ENCODE assay signal across 20 cellular contexts in genomic region chr11:110339456-110339855, GRCh38. TPM values are rescaled to one million over a fixed set of nuclear protein-coding genes. Genes with fewer than 3 reads are reported as not detected.
DNase-seq lines count a peak whose midpoint lies in the region; ATAC-seq lines count a peak whose summit lies in the region.
"Had no signal": no experiment of that assay in that cellular context is flagged by ENCODE, and none has a peak within 500 bp of the region (broad histone marks: within the 10 kb centered on the region; RNA-seq: fewer than 3 reads in every experiment).

No MANE protein-coding gene starts in this region.

- H3K4me1 Mint-ChIP-seq in activated naive CD8-positive, alpha-beta T cell treated with anti-CD3 and anti-CD28 coated beads, Interleukin-2, amount 10 ng/mL, durations not matched to agents 7 days and 5 days: peaks cover 10% of the 10 kb centered on the region
- peaks cover 13% of the 10 kb centered on the region for H3K4me1 Mint-ChIP-seq in activated naive CD8-positive, alpha-beta T cell treated with anti-CD3 and anti-CD28 coated beads for 36 hours
- H3K4me1 Mint-ChIP-seq in activated T-helper 17 cell treated with anti-CD3 and anti-CD28 coated beads, Interleukin-2, amount 50 U/mL, for 72 hours: peaks cover 29% of the 10 kb centered on the region
- peaks cover 56% of the 10 kb centered on the region for H3K4me1 Mint-ChIP-seq in stimulated activated naive CD8-positive, alpha-beta T cell treated with anti-CD3 and anti-CD28 coated beads, Interleukin-15, amount 100 ng/mL, for 72 hours

- ATAC-seq in activated naive CD8-positive, alpha-beta T cell treated with anti-CD3 and anti-CD28 coated beads, Interleukin-2, amount 10 ng/mL, durations not matched to agents 7 days and 5 days (ENCODE audit: low read depth): peak; percentile 33
- ATAC-seq in HG02798 (IDR thresholded peaks at IDR 0.05; ENCODE audit: poor library complexity, unreplicated experiment) (peak; percentile 58), GM18867 (IDR thresholded peaks at IDR 0.05; ENCODE audit: unreplicated experiment) (no peak)
- peak; percentile 20 for ATAC-seq in activated T-helper 17 cell treated with anti-CD3 and anti-CD28 coated beads, Interleukin-2, amount 50 U/mL, for 72 hours (replicated peaks)
- ATAC-seq in stimulated activated naive CD8-positive, alpha-beta T cell treated with anti-CD3 and anti-CD28 coated beads, Interleukin-15, amount 100 ng/mL, for 72 hours: peak; percentile 56
- ATAC-seq: effector memory CD8-positive, alpha-beta T cell had no signal

- H3K27ac Mint-ChIP-seq in activated naive CD8-positive, alpha-beta T cell treated with anti-CD3 and anti-CD28 coated beads, Interleukin-2, amount 10 ng/mL, durations not matched to agents 7 days and 5 days: no peak overlapping the region
- no peak overlapping the region for H3K27ac Mint-ChIP-seq in activated naive CD8-positive, alpha-beta T cell treated with anti-CD3 and anti-CD28 coated beads for 36 hours
- H3K27ac Mint-ChIP-seq in activated T-helper 17 cell treated with anti-CD3 and anti-CD28 coated beads, Interleukin-2, amount 50 U/mL, for 72 hours: peak overlapping the region; percentile 98
- peak overlapping the region; percentile 8 to 77 for H3K27ac Mint-ChIP-seq in stimulated activated naive CD8-positive, alpha-beta T cell treated with anti-CD3 and anti-CD28 coated beads, Interleukin-15, amount 100 ng/mL, for 72 hours
- H3K27ac Mint-ChIP-seq: activated B cell treated with CpG ODN at 0.5 μM for 24 hours had no signal

- peaks cover 9% of the 10 kb centered on the region for H3K9me3 Mint-ChIP-seq in activated naive CD8-positive, alpha-beta T cell treated with anti-CD3 and anti-CD28 coated beads, Interleukin-2, amount 10 ng/mL, durations not matched to agents 7 days and 5 days
- peaks cover 9% of the 10 kb centered on the region for H3K9me3 Mint-ChIP-seq in activated naive CD8-positive, alpha-beta T cell treated with anti-CD3 and anti-CD28 coated beads for 36 hours
- peaks cover 7% of the 10 kb centered on the region for H3K9me3 Mint-ChIP-seq in activated T-helper 17 cell treated with anti-CD3 and anti-CD28 coated beads, Interleukin-2, amount 50 U/mL, for 72 hours
- H3K9me3 Mint-ChIP-seq in stimulated activated naive CD8-positive, alpha-beta T cell treated with anti-CD3 and anti-CD28 coated beads, Interleukin-15, amount 100 ng/mL, for 72 hours: peaks cover 13 to 14% of the 10 kb centered on the region in 2 donors
- H3K9me3 Mint-ChIP-seq: activated B cell treated with CpG ODN at 0.5 μM for 24 hours; effector memory CD8-positive, alpha-beta T cell had no signal

- no peak for DNase-seq in activated naive CD8-positive, alpha-beta T cell treated with anti-CD3 and anti-CD28 coated beads, Interleukin-2, amount 10 ng/mL, durations not matched to agents 7 days and 5 days
- DNase-seq in activated naive CD8-positive, alpha-beta T cell treated with anti-CD3 and anti-CD28 coated beads for 36 hours: no peak
- no peak for DNase-seq in stimulated activated naive CD8-positive, alpha-beta T cell treated with anti-CD3 and anti-CD28 coated beads, Interleukin-15, amount 100 ng/mL, for 72 hours
- DNase-seq in iPS-NIHi11 (ENCODE audit: low spot score) (no peak), NAMALWA (ENCODE audit: low spot score) (no peak)
- DNase-seq: ACHN; activated B cell treated with CpG ODN at 0.5 μM for 24 hours; activated effector memory CD4-positive, alpha-beta T cell treated with Interleukin-2 at 50 U/mL for 16 hours; C1 segment of cervical spinal cord; effector memory CD8-positive, alpha-beta T cell; head of caudate nucleus; left ventricle myocardium inferior; NCI-H1436; NCI-H2171; NCI-H69; PC-9; spleen had no signal

- H3K4me3 Mint-ChIP-seq in activated naive CD8-positive, alpha-beta T cell treated with anti-CD3 and anti-CD28 coated beads, Interleukin-2, amount 10 ng/mL, durations not matched to agents 7 days and 5 days: no peak overlapping the region
- H3K4me3 Mint-ChIP-seq in activated naive CD8-positive, alpha-beta T cell treated with anti-CD3 and anti-CD28 coated beads for 36 hours: no peak overlapping the region
- peak overlapping the region; percentile 63 for H3K4me3 Mint-ChIP-seq in activated T-helper 17 cell treated with anti-CD3 and anti-CD28 coated beads, Interleukin-2, amount 50 U/mL, for 72 hours
- peak overlapping the region; percentile 5 to 9 for H3K4me3 Mint-ChIP-seq in stimulated activated naive CD8-positive, alpha-beta T cell treated with anti-CD3 and anti-CD28 coated beads, Interleukin-15, amount 100 ng/mL, for 72 hours
- H3K4me3 Mint-ChIP-seq: activated B cell treated with CpG ODN at 0.5 μM for 24 hours; effector memory CD8-positive, alpha-beta T cell had no signal

- H3K27me3 Mint-ChIP-seq in activated naive CD8-positive, alpha-beta T cell treated with anti-CD3 and anti-CD28 coated beads, Interleukin-2, amount 10 ng/mL, durations not matched to agents 7 days and 5 days: no peaks in the 10 kb centered on the region
- H3K27me3 Mint-ChIP-seq in activated naive CD8-positive, alpha-beta T cell treated with anti-CD3 and anti-CD28 coated beads for 36 hours: no peaks in the 10 kb centered on the region
- H3K27me3 Mint-ChIP-seq in activated T-helper 17 cell treated with anti-CD3 and anti-CD28 coated beads, Interleukin-2, amount 50 U/mL, for 72 hours: no peaks in the 10 kb centered on the region
- no peaks in the 10 kb centered on the region for H3K27me3 Mint-ChIP-seq in stimulated activated naive CD8-positive, alpha-beta T cell treated with anti-CD3 and anti-CD28 coated beads, Interleukin-15, amount 100 ng/mL, for 72 hours
- H3K27me3 Mint-ChIP-seq: activated B cell treated with CpG ODN at 0.5 μM for 24 hours; effector memory CD8-positive, alpha-beta T cell had no signal

- POLR2A ChIA-PET in activated naive CD8-positive, alpha-beta T cell treated with anti-CD3 and anti-CD28 coated beads, Interleukin-2, amount 10 ng/mL, durations not matched to agents 7 days and 5 days (lab: Charles Lee): interaction anchor here (0.9 kb wide), 1 partner anchor 43 kb away, joined by 3 read pairs; the partner anchor contains the start of gene RDX

- H3K36me3 Mint-ChIP-seq in activated naive CD8-positive, alpha-beta T cell treated with anti-CD3 and anti-CD28 coated beads, Interleukin-2, amount 10 ng/mL, durations not matched to agents 7 days and 5 days: peaks cover 8% of the 10 kb centered on the region
- peaks cover 27% of the 10 kb centered on the region for H3K36me3 Mint-ChIP-seq in activated naive CD8-positive, alpha-beta T cell treated with anti-CD3 and anti-CD28 coated beads for 36 hours
- H3K36me3 Mint-ChIP-seq in activated T-helper 17 cell treated with anti-CD3 and anti-CD28 coated beads, Interleukin-2, amount 50 U/mL, for 72 hours (ENCODE audit: low read depth): peaks cover 47% of the 10 kb centered on the region

RNA-seq across cellular contexts. Expression of gene RDX, which starts 43.0 kb away (rescaled TPM):
- 10 to 100 TPM; 30.4 to 38.1 TPM for total RNA-seq in activated naive CD8-positive, alpha-beta T cell treated with anti-CD3 and anti-CD28 coated beads, Interleukin-2, amount 10 ng/mL, durations not matched to agents 7 days and 5 days
- total RNA-seq in activated naive CD8-positive, alpha-beta T cell treated with anti-CD3 and anti-CD28 coated beads for 36 hours: 10 to 100 TPM; 33.7 to 35.6 TPM
- 10 to 100 TPM; 83.2 to 95.6 TPM for total RNA-seq in activated T-helper 17 cell treated with anti-CD3 and anti-CD28 coated beads, Interleukin-2, amount 50 U/mL, for 72 hours

Comparison
In these comparisons a context has a peak if more than half of its experiments do, and no peak if none do; other contexts are left out.
1. H3K27ac Mint-ChIP-seq: peak in activated T-helper 17 cell treated with anti-CD3 and anti-CD28 coated beads, Interleukin-2, amount 50 U/mL, for 72 hours (single experiment) and stimulated activated naive CD8-positive, alpha-beta T cell treated with anti-CD3 and anti-CD28 coated beads, Interleukin-15, amount 100 ng/mL, for 72 hours (2 of 2); none in activated naive CD8-positive, alpha-beta T cell treated with anti-CD3 and anti-CD28 coated beads, Interleukin-2, amount 10 ng/mL, durations not matched to agents 7 days and 5 days (single experiment) and activated naive CD8-positive, alpha-beta T cell treated with anti-CD3 and anti-CD28 coated beads for 36 hours (single experiment).
2. H3K4me3 Mint-ChIP-seq: peak in activated T-helper 17 cell treated with anti-CD3 and anti-CD28 coated beads, Interleukin-2, amount 50 U/mL, for 72 hours (single experiment) and stimulated activated naive CD8-positive, alpha-beta T cell treated with anti-CD3 and anti-CD28 coated beads, Interleukin-15, amount 100 ng/mL, for 72 hours (2 of 2); none in activated naive CD8-positive, alpha-beta T cell treated with anti-CD3 and anti-CD28 coated beads, Interleukin-2, amount 10 ng/mL, durations not matched to agents 7 days and 5 days (single experiment) and activated naive CD8-positive, alpha-beta T cell treated with anti-CD3 and anti-CD28 coated beads for 36 hours (single experiment).